Comparison of ENCODE assay signal across 8 cellular contexts in the genomic region with DNA sequence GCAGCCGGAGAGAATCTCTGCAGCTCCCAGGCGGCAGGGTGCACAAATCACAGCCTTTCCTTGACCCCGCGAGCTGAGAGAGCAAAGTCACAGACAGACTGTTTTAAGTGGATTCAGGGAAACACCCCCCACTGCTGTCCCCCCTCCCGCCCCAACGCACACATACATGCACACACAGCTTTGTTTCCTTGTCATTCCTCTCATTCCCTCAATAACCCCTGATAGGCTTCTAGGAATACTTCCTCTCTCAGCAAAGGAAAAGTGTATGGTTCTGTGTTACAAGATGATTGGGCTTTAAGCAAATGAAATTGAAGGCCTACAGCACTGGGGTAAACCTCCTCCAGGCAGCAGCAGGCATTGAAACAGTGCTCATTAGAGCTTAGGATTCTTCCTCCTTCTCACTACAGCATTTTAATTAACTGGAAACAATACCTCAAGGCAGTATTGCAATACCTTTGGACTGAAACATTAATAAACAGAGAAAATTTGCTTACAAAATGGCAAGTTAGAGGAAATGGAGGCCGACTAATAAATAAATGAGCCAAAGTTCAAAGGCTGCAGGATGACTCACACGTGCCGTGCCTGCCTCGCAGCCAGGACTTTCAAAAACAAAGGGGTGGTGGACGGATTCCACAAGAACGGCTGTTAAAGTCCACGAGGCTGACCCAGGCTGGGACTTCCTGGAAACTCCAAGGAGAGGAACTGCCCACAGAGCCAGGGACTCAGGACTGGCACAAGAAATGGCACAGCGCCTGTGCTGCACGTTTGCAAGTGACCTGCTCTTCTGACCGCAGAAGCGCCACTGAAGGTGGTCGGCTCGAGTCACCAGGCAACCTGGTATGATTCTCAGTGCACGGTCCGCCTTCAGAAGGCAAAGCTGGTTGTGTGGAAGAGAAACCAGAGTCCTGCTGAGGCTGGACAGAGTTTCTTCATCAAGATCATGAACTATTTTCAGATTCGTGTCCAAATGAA.
DNase-seq lines count a peak whose midpoint lies in the region; ATAC-seq and TF ChIP-seq lines count a peak whose summit lies in the region.

No MANE protein-coding gene starts in this region.

- peak overlapping the region; percentile 24 for H3K4me3 ChIP-seq in left ventricle myocardium inferior

- peaks cover 48% of the 10 kb centered on the region for H3K4me1 Mint-ChIP-seq in activated CD4-positive, alpha-beta memory T cell treated with anti-CD3 and anti-CD28 coated beads for 36 hours (ENCODE audit: low read depth)

- H3K27me3 Mint-ChIP-seq in activated CD4-positive, alpha-beta memory T cell treated with anti-CD3 and anti-CD28 coated beads for 36 hours: peaks cover 22% of the 10 kb centered on the region

- H3K4me3 Mint-ChIP-seq in activated CD4-positive, alpha-beta memory T cell treated with anti-CD3 and anti-CD28 coated beads for 36 hours: peak overlapping the region; percentile 7

- no peaks in the 10 kb centered on the region for H3K9me3 Mint-ChIP-seq in activated CD4-positive, alpha-beta memory T cell treated with anti-CD3 and anti-CD28 coated beads for 36 hours

- H3K27ac ChIP-seq in left ventricle myocardium inferior (replicated peaks): peak overlapping the region; percentile 25

- peak; percentile 11 for TF ChIP-seq CTCF in left ventricle myocardium inferior (IDR thresholded peaks at IDR 0.05; ENCODE audit: borderline replicate concordance)

- ATAC-seq in sciatic nerve (peak; percentile 69), GM19397 (IDR thresholded peaks at IDR 0.05; ENCODE audit: unreplicated experiment) (no peak), HG03442 (IDR thresholded peaks at IDR 0.05; ENCODE audit: unreplicated experiment) (no peak), HG02678 (IDR thresholded peaks at IDR 0.05; ENCODE audit: unreplicated experiment) (no peak)

- peaks cover 16% of the 10 kb centered on the region for H3K4me1 ChIP-seq in left ventricle myocardium inferior

- POLR2A ChIA-PET in activated CD4-positive, alpha-beta memory T cell treated with anti-CD3 and anti-CD28 coated beads for 36 hours (lab: Charles Lee): interaction anchor here (0.7 to 1.4 kb wide), 6 partner anchors 93 to 323 kb away, joined by 3 to 6 read pairs (median 4); no protein-coding TSS in a partner anchor

- peak; percentile 75 for DNase-seq in DMS53 (lab: John Stamatoyannopoulos, UW)
- no peak for DNase-seq in DMS53 treated with DMSO at 0.1 percent for 48 hours (lab: John Stamatoyannopoulos, UW; ENCODE audit: unreplicated experiment)
- peak; percentile 39 for DNase-seq in activated CD4-positive, alpha-beta memory T cell treated with anti-CD3 and anti-CD28 coated beads for 36 hours
- DNase-seq in left ventricle myocardium inferior: no peak
- peak; percentile 67 for DNase-seq in sciatic nerve (ENCODE audit: low spot score)

- CTCF ChIA-PET in activated CD4-positive, alpha-beta memory T cell treated with anti-CD3 and anti-CD28 coated beads for 36 hours (lab: Charles Lee): interaction anchor here (0.5 to 2.2 kb wide), 16 partner anchors 52 to 395 kb away, joined by 3 to 29 read pairs (median 4); a partner anchor contains a TSS

- H3K9me3 ChIP-seq in left ventricle myocardium inferior (replicated peaks): no peaks in the 10 kb centered on the region

- H3K36me3 ChIP-seq in left ventricle myocardium inferior: no peaks in the 10 kb centered on the region

- intact Hi-C loops in activated CD4-positive, alpha-beta memory T cell treated with anti-CD3 and anti-CD28 coated beads for 36 hours (cut with micrococcal nuclease): loop anchor here (1.0 to 5.0 kb wide), 6 partner anchors 10 to 690 kb away; no protein-coding TSS in a partner anchor
- intact Hi-C loops in left ventricle myocardium inferior (cut with micrococcal nuclease) (loop anchor here (5.0 kb wide), 1 partner anchor 390 kb away; no protein-coding TSS in a partner anchor), sciatic nerve (cut with DNase I) (loop anchor here (10.0 kb wide), 1 partner anchor 387 kb away; a partner anchor contains a TSS)

- H3K36me3 Mint-ChIP-seq in activated CD4-positive, alpha-beta memory T cell treated with anti-CD3 and anti-CD28 coated beads for 36 hours: no peaks in the 10 kb centered on the region

- peak overlapping the region; percentile 42 for H3K27ac Mint-ChIP-seq in activated CD4-positive, alpha-beta memory T cell treated with anti-CD3 and anti-CD28 coated beads for 36 hours

- H3K27me3 ChIP-seq in left ventricle myocardium inferior (ENCODE audit: low read depth): peaks cover under 1% of the 10 kb centered on the region

Comparison
In these comparisons a context has a peak if more than half of its experiments do, and no peak if none do; other contexts are left out.
1. DNase-seq: peak in DMS53 (single experiment), activated CD4-positive, alpha-beta memory T cell treated with anti-CD3 and anti-CD28 coated beads for 36 hours (single experiment) and sciatic nerve (single experiment); none in DMS53 treated with DMSO at 0.1 percent for 48 hours (single experiment) and left ventricle myocardium inferior (single experiment).